23 cellular contexts compared by ENCODE assay signal in the genomic region with DNA sequence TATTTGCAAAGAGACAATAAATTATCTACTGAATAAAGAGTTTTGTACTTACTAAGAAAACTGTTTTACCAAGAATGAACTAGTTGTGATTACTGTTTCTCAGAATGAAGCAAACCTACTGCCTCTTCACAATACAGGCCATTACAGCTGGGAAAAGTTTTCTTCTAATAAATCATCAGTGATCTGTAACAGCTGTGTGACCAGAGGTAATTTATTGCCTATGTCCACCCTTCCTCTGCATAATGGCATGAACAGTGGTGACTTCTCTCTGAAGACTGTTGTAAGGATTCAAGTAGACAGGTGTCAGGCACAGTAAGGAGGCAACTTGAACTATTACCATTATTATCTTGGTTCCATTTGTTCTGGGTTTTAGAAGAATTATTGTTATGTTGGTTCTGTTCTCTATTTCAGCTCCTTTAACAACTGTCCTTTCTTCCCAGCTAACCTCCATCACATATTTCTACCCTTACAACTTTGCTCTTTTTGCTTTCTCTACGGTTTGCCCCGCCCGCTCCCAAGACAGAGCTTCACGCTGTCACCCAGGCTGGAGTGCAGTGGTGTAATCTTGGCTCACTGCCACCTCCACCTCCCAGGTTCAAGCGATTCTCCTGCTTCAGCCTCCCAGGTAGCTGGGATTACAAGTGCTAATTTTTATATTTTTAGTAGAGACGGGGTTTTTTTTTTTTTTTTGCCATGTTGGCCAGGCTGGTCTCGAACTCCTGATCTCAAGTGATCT. TPM values are rescaled to one million over a fixed set of nuclear protein-coding genes. Genes with fewer than 3 reads are reported as not detected.
A peak's percentile ranks its signal among the peaks of the same experiment; 100 is the strongest.
DNase-seq lines count a peak whose midpoint lies in the region; ATAC-seq, FAIRE-seq and TF ChIP-seq lines count a peak whose summit lies in the region.
"Had no signal": no experiment of that assay in that cellular context is flagged by ENCODE, and none has a peak within 500 bp of the region (broad histone marks: within the 10 kb centered on the region; RNA-seq: fewer than 3 reads in every experiment).

No MANE protein-coding gene starts in this region.

- H3K27ac ChIP-seq in K562 (ENCODE audit: extremely low read depth, low read depth, low read length): no peak overlapping the region
- H3K27ac ChIP-seq in left lung: no peak overlapping the region
- H3K27ac ChIP-seq in tibial nerve: no peak overlapping the region
- H3K27ac ChIP-seq: PC-9, RWPE1 had no signal

- POLR2A ChIA-PET in K562 (lab: Yijun Ruan, JAX): interaction anchor here (0.7 kb wide), 1 partner anchor 629 kb away, joined by 4 read pairs; no protein-coding TSS in a partner anchor

- WGBS in K562 (ENCODE audit: insufficient coverage, low coverage, missing lambda C conversion rate): 57% methylated on average over 7 of the region's 7 CpGs
- WGBS in tibial nerve, 2 donors: 83 to 89% methylated on average over 7 of the region's 7 CpGs

- H4K20me1 ChIP-seq in K562 (replicated peaks; ENCODE audit: control insufficient read depth, insufficient read depth, low read length): no peaks in the 10 kb centered on the region

- H3K27me3 ChIP-seq in K562 (ENCODE audit: control insufficient read depth in 2 of 2, insufficient read depth in 2 of 2, low read length in 2 of 2) (no peaks in the 10 kb centered on the region), left lung (no peaks in the 10 kb centered on the region), tibial nerve (no peaks in the 10 kb centered on the region)

- peak overlapping the region; percentile 13 for H3K27ac Mint-ChIP-seq in stimulated activated effector memory CD8-positive, alpha-beta T cell treated with anti-CD3 and anti-CD28 coated beads, Interleukin-12 subunit alpha, Interleukin-12 subunit beta, amount 100 ng/mL, for 72 hours

- no peak for TF ChIP-seq RAD21 in Ishikawa (IDR thresholded peaks at IDR 0.05; ENCODE audit: low read depth)
- TF ChIP-seq RAD21 in K562 (CRISPR knock-in tag; conservative IDR thresholded peaks at IDR 0.05 in 1 of 2, IDR thresholded peaks at IDR 0.05 in 1 of 2): no peak

- TF ChIP-seq CTCF in K562 (IDR thresholded peaks at IDR 0.05 in 2 of 3, conservative IDR thresholded peaks at IDR 0.05 in 1 of 3; ENCODE audit: insufficient read depth in 2 of 3, low read depth in 1 of 3, low read length in 3 of 3): no peak
- TF ChIP-seq CTCF in left lung (IDR thresholded peaks at IDR 0.05): no peak
- TF ChIP-seq CTCF in tibial nerve (IDR thresholded peaks at IDR 0.05): no peak

- in situ Hi-C loops in K562 (cut with MboI): no loop called here

- BruUV-seq in K562 (replicated peaks; lab: Mats Ljungman, UMichigan): no TSS peak

- no peak overlapping the region for H3K9ac ChIP-seq in K562 (ENCODE audit: insufficient read depth in 1 of 2, low read depth in 2 of 2, low read length in 2 of 2)

- no peaks in the 10 kb centered on the region for H3K79me2 ChIP-seq in K562 (ENCODE audit: control insufficient read depth, insufficient read depth, low read length)

- intact Hi-C loops in K562 (cut with micrococcal nuclease) (no loop called here), left lung (cut with DNase I) (no loop called here)

- no peaks in the 10 kb centered on the region for H3K9me3 ChIP-seq in K562 (replicated peaks; ENCODE audit: control insufficient read depth, insufficient read depth, low read depth, low read length)
- H3K9me3 ChIP-seq in left lung: no peaks in the 10 kb centered on the region
- H3K9me3 ChIP-seq in tibial nerve: no peaks in the 10 kb centered on the region

- CTCF ChIA-PET in K562 (lab: Yijun Ruan, JAX; ENCODE audit: low intra/inter-chr PET ratio): no interaction called here

- no peak for ATAC-seq in K562
- ATAC-seq in left lung: peak; percentile 23
- ATAC-seq in stimulated activated effector memory CD8-positive, alpha-beta T cell treated with anti-CD3 and anti-CD28 coated beads, Interleukin-12 subunit alpha, Interleukin-12 subunit beta, amount 100 ng/mL, for 72 hours: no peak

- H3K36me3 Mint-ChIP-seq in stimulated activated effector memory CD8-positive, alpha-beta T cell treated with anti-CD3 and anti-CD28 coated beads, Interleukin-12 subunit alpha, Interleukin-12 subunit beta, amount 100 ng/mL, for 72 hours: peaks cover 1% of the 10 kb centered on the region

- H3K4me3 ChIP-seq in K562 (no peak overlapping the region), left lung (no peak overlapping the region), tibial nerve (no peak overlapping the region)
- H3K4me3 ChIP-seq: PC-9 had no signal

- no peak overlapping the region for H3K4me3 Mint-ChIP-seq in stimulated activated effector memory CD8-positive, alpha-beta T cell treated with anti-CD3 and anti-CD28 coated beads, Interleukin-12 subunit alpha, Interleukin-12 subunit beta, amount 100 ng/mL, for 72 hours

- H3K9me1 ChIP-seq in K562 (ENCODE audit: control insufficient read depth, insufficient read depth, low read length): no peaks in the 10 kb centered on the region

- H3K4me1 ChIP-seq in K562 (replicated peaks in 1 of 2; ENCODE audit: control insufficient read depth in 2 of 2, insufficient read depth in 2 of 2, low read length in 2 of 2): 0 out of 5 replicates have a peak, but pooled peaks cover 0 to 2% of the 10 kb centered on the region in 2 experiments
- no peaks in the 10 kb centered on the region for H3K4me1 ChIP-seq in left lung
- peaks cover 0 to 8% (median 0%) of the 10 kb centered on the region in 4 donors for H3K4me1 ChIP-seq in tibial nerve

- TF ChIP-seq EP300 in Ishikawa (IDR thresholded peaks at IDR 0.05; ENCODE audit: borderline replicate concordance) (no peak), K562 (IDR thresholded peaks at IDR 0.05; ENCODE audit: low read length) (no peak), tibial nerve (IDR thresholded peaks at IDR 0.05) (no peak)

- no peak for TF ChIP-seq POLR2A in K562 (conservative IDR thresholded peaks at IDR 0.05)
- no peak for TF ChIP-seq POLR2A in tibial nerve (IDR thresholded peaks at IDR 0.05)

- H2AFZ ChIP-seq in K562 (ENCODE audit: low read depth, low read length): no peak overlapping the region
- H2AFZ ChIP-seq: PC-9 had no signal

- no peaks in the 10 kb centered on the region for H3K4me1 Mint-ChIP-seq in stimulated activated effector memory CD8-positive, alpha-beta T cell treated with anti-CD3 and anti-CD28 coated beads, Interleukin-12 subunit alpha, Interleukin-12 subunit beta, amount 100 ng/mL, for 72 hours

- no peak overlapping the region for H3K4me2 ChIP-seq in K562 (ENCODE audit: insufficient read depth, low read length)
- H3K4me2 ChIP-seq: PC-9 had no signal

- H3K9me3 Mint-ChIP-seq in stimulated activated effector memory CD8-positive, alpha-beta T cell treated with anti-CD3 and anti-CD28 coated beads, Interleukin-12 subunit alpha, Interleukin-12 subunit beta, amount 100 ng/mL, for 72 hours: no peaks in the 10 kb centered on the region

- no peak for DNase-seq in K562 (ENCODE audit: extremely low read depth in 1 of 4, low spot score in 3 of 4)
- no peak for DNase-seq in left lung
- no peak for DNase-seq in stimulated activated effector memory CD8-positive, alpha-beta T cell treated with anti-CD3 and anti-CD28 coated beads, Interleukin-12 subunit alpha, Interleukin-12 subunit beta, amount 100 ng/mL, for 72 hours (ENCODE audit: low spot score in 2 of 2)
- DNase-seq in activated gamma-delta T cell (lab: John Stamatoyannopoulos, UW): no peak
- no peak for DNase-seq in DMS 273 (lab: John Stamatoyannopoulos, UW; ENCODE audit: unreplicated experiment)
- no peak for DNase-seq in tibial nerve (ENCODE audit: low spot score in 2 of 2)
- DNase-seq: ACHN, C1 segment of cervical spinal cord, DMS 273 treated with DMSO at 0.1 percent for 48 hours, DND-41, H7, IMR-90, Kasumi-1, NCI-H1092 treated with DMSO at 0.1 percent for 48 hours, NCI-H1694, NCI-H2107, NCI-H226, NCI-H524, SIG-M5 had no signal

- H3K36me3 ChIP-seq in K562 (ENCODE audit: control insufficient read depth, insufficient read depth, low read length) (0 out of 3 replicates have a peak, but pooled peaks cover 7% of the 10 kb centered on the region), left lung (peaks cover 0 to 7% of the 10 kb centered on the region in 2 donors), tibial nerve (peaks cover 0 to 27% (median 0%) of the 10 kb centered on the region in 3 donors)

- FAIRE-seq in K562 (lab: Jason Lieb, UNC): no peak
- FAIRE-seq: HTR-8/SVneo had no signal

TF ChIP-seq in Ishikawa, 13 proteins besides CTCF, POLR2A, EP300 and RAD21:
- no peak for TF ChIP-seq TEAD4 (IDR thresholded peaks at IDR 0.05)
- peak; percentile 41; the same call in 1 of the 2 replicates for TF ChIP-seq NFIC (IDR thresholded peaks at IDR 0.05)

TF ChIP-seq in K562, 482 proteins besides CTCF, POLR2A, EP300 and RAD21 (continues in another document):
- TF ChIP-seq CHD4 (IDR thresholded peaks at IDR 0.05; ENCODE audit: insufficient read depth, insufficient replicate concordance, low read depth, low read length, poor library complexity, severe bottlenecking) (no peak), ZNF444 (CRISPR knock-in tag; IDR thresholded peaks at IDR 0.05) (no peak), FIP1L1 (IDR thresholded peaks at IDR 0.05; ENCODE audit: low read depth, low read length, poor library complexity, severe bottlenecking) (no peak), CXXC5 (CRISPR knock-in tag; IDR thresholded peaks at IDR 0.05) (no peak), ZNF707 (CRISPR knock-in tag; conservative IDR thresholded peaks at IDR 0.05) (no peak), MEIS2 (IDR thresholded peaks at IDR 0.05; ENCODE audit: partially characterized antibody) (peak; percentile 84)

RNA-seq across cellular contexts. Expression of gene PRKAR2A, which starts 51.5 kb away (rescaled TPM):
- total RNA-seq in K562 (2011; cell fraction: chromatin; rRNA removed; ENCODE audit: low replicate concordance): 6.0 and 10.1 TPM in 2 replicates
- 7.2 and 7.8 TPM in 2 replicates for total RNA-seq in K562 (2011; cell fraction: nucleolus; rRNA removed)
- total RNA-seq in K562 (2011; cell fraction: nucleoplasm; rRNA removed): 9.5 and 14.4 TPM in 2 replicates
- total RNA-seq in K562 (2014; rRNA removed) (37.6 and 56.2 TPM in 2 replicates), K562 (2014; rRNA removed; fragmentation: Illumina TruSeq; extraction: Trizol) (48.6 and 50.1 TPM in 2 replicates), K562 (2015; rRNA removed; fragmentation: Illumina TruSeq; extraction: Trizol) (50.7 and 53.0 TPM in 2 replicates), K562 (2021) (84.4 and 84.5 TPM in 2 replicates), left lung (10 to 100 TPM; 50.2 to 58.1 TPM), tibial nerve (10 to 100 TPM; 26.9 to 37.5 (median 32.4) TPM)
- polyA plus RNA-seq in K562 (2011; rRNA removed) (14.4 and 22.8 TPM in 2 replicates), K562 (2014; fragmentation: Illumina TruSeq; extraction: Trizol) (39.3 and 50.3 TPM in 2 replicates), K562 (2014; fragmentation: Nextera tagmentation; extraction: Ambion mirVana) (10 to 100 TPM; 15.9 to 19.8 TPM), K562 (2014; rRNA removed) (17.7 and 19.2 TPM in 2 replicates)
- polyA plus RNA-seq in K562 (2011; cell fraction: cytosol; rRNA removed): 12.2 and 17.3 TPM in 2 replicates
- 4.0 and 4.8 TPM in 2 replicates for polyA plus RNA-seq in K562 (2011; cell fraction: nucleus; rRNA removed)
- 32.4 and 35.2 TPM in 2 replicates for polyA plus RNA-seq in K562 (2012)
- polyA minus RNA-seq in K562 (2011; rRNA and poly(A)+ RNA removed): 45.4 and 62.1 TPM in 2 replicates
- polyA minus RNA-seq in K562 (2011; cell fraction: cytosol; rRNA and poly(A)+ RNA removed): 21.2 and 32.3 TPM in 2 replicates
- polyA minus RNA-seq in K562 (2011; cell fraction: nucleus; rRNA and poly(A)+ RNA removed): 3.9 and 10.4 TPM in 2 replicates
